ENCODE assay signal across 36 cellular contexts in genomic region chr11:69862331-69862761, GRCh38. TPM values are rescaled to one million over a fixed set of nuclear protein-coding genes. Genes with fewer than 3 reads are reported as not detected.
"Had no signal": no experiment of that assay in that cellular context is flagged by ENCODE, and none has a peak within 500 bp of the region (broad histone marks: within the 10 kb centered on the region; RNA-seq: fewer than 3 reads in every experiment).

No MANE protein-coding gene starts in this region.

- DNase-seq: dermis blood vessel endothelial cell; effector memory CD4-positive, alpha-beta T cell; erythroblast; esophagus squamous epithelium; foreskin melanocyte; glutamatergic neuron; heart right ventricle; hippocampal formation; left cardiac atrium; left ventricle myocardium inferior; mucosa of descending colon; naive B cell; stimulated activated CD4-positive, alpha-beta T cell treated with anti-CD3 and anti-CD28 coated beads, Interleukin-12 subunit alpha, Interleukin-12 subunit beta, amount 100 ng/mL, for 4 hours; stimulated activated CD4-positive, alpha-beta T cell treated with anti-CD3 and anti-CD28 coated beads, Interleukin-1b, Interleukin-23, amount 100 ng/mL, for 48 hours; stimulated activated CD4-positive, alpha-beta T cell treated with anti-CD3 and anti-CD28 coated beads, Interleukin-4, amount 100 ng/mL, for 1 hour; stimulated activated CD8-positive, alpha-beta memory T cell treated with anti-CD3 and anti-CD28 coated beads, Interleukin-4, amount 100 ng/mL, for 48 hours; stimulated activated naive CD4-positive, alpha-beta T cell treated with Interleukin-2 at 50 U/mL for 16 hours; substantia nigra; testis had no signal

- H3K4me1 ChIP-seq: esophagus squamous epithelium, heart right ventricle, left ventricle myocardium inferior, parathyroid adenoma, prostate gland, right atrium auricular region, testis, tibial artery had no signal

- H3K27ac Mint-ChIP-seq: memory B cell; mesothelial cell of epicardium; naive B cell; natural killer cell treated with Interleukin-12 subunit alpha and Interleukin-12 subunit beta and Interleukin-15 and Interleukin-18, amount 100 ng/mL, for 72 hours; type B pancreatic cell had no signal

- ATAC-seq: left cardiac atrium; mucosa of descending colon; natural killer cell treated with Interleukin-12 subunit alpha and Interleukin-12 subunit beta and Interleukin-15 and Interleukin-18, amount 100 ng/mL, for 72 hours; sciatic nerve had no signal

- H3K36me3 Mint-ChIP-seq: memory B cell; mesothelial cell of epicardium; naive B cell; natural killer cell treated with Interleukin-12 subunit alpha and Interleukin-12 subunit beta and Interleukin-15 and Interleukin-18, amount 100 ng/mL, for 72 hours; type B pancreatic cell had no signal

- H3K36me3 ChIP-seq: esophagus squamous epithelium, heart right ventricle, left ventricle myocardium inferior, prostate gland, right atrium auricular region, tibial artery had no signal

- H3K9me3 ChIP-seq: esophagus squamous epithelium, heart right ventricle, left ventricle myocardium inferior, mucosa of descending colon, prostate gland, right atrium auricular region, testis, tibial artery had no signal

- H3K27ac ChIP-seq: coronary artery, esophagus squamous epithelium, heart right ventricle, left ventricle myocardium inferior, parathyroid adenoma, prostate gland, right atrium auricular region, testis, tibial artery had no signal

- H3K27me3 ChIP-seq: right atrium auricular region, testis had no signal

- H3K9me3 Mint-ChIP-seq: mesothelial cell of epicardium; natural killer cell treated with Interleukin-12 subunit alpha and Interleukin-12 subunit beta and Interleukin-15 and Interleukin-18, amount 100 ng/mL, for 72 hours; neural crest cell; type B pancreatic cell had no signal

- H3K4me3 ChIP-seq: coronary artery, esophagus squamous epithelium, heart right ventricle, left ventricle myocardium inferior, lung, mucosa of descending colon, prostate gland, right atrium auricular region, smooth muscle cell, testis, tibial artery had no signal

- H3K4me3 Mint-ChIP-seq: memory B cell; mesothelial cell of epicardium; naive B cell; natural killer cell treated with Interleukin-12 subunit alpha and Interleukin-12 subunit beta and Interleukin-15 and Interleukin-18, amount 100 ng/mL, for 72 hours; neural crest cell; type B pancreatic cell had no signal

- H3K4me1 Mint-ChIP-seq: mesothelial cell of epicardium had no signal

RNA-seq across cellular contexts. Expression of gene FGF3, which starts 43.1 kb away (rescaled TPM):
- total RNA-seq: chondrocyte; dermis blood vessel endothelial cell; esophagus squamous epithelium; heart right ventricle; kidney epithelial cell; left cardiac atrium; left ventricle myocardium inferior; lung; mesothelial cell of epicardium; mucosa of descending colon; natural killer cell treated with Interleukin-12 subunit alpha and Interleukin-12 subunit beta and Interleukin-15 and Interleukin-18, amount 100 ng/mL, for 72 hours; neural crest cell; osteoblast; prostate gland; right atrium auricular region; sciatic nerve; smooth muscle cell; urinary bladder had no signal
